ENCODE assay signal across 8 cellular contexts in genomic region chr7:100889761-100890639, GRCh38. TPM values are rescaled to one million over a fixed set of nuclear protein-coding genes. Genes with fewer than 3 reads are reported as not detected.
DNase-seq lines count a peak whose midpoint lies in the region; ATAC-seq, FAIRE-seq and TF ChIP-seq lines count a peak whose summit lies in the region.

No MANE protein-coding gene starts in this region.

- H3K27me3 Mint-ChIP-seq in activated T-cell treated with anti-CD3 and anti-CD28 coated beads, Interleukin-2, amount 50 U/mL, for 24 hours, result peaks cover 36% of the 10 kb centered on the region

- peaks cover 42% of the 10 kb centered on the region for H3K36me3 Mint-ChIP-seq in activated T-cell treated with anti-CD3 and anti-CD28 coated beads, Interleukin-2, amount 50 U/mL, for 24 hours (ENCODE audit: low read depth)

- POLR2A ChIA-PET in PC-9 (lab: Charles Lee; ENCODE audit: unreplicated experiment), result interaction anchor here (0.5 to 1.2 kb wide), 14 partner anchors 15 to 1013 kb away, joined by 3 to 24 read pairs (median 6); partner anchors contain the start of genes MOSPD3, POP7, SLC12A9 and SRRT

- no peaks in the 10 kb centered on the region for H3K9me3 Mint-ChIP-seq in activated T-cell treated with anti-CD3 and anti-CD28 coated beads, Interleukin-2, amount 50 U/mL, for 24 hours

- ATAC-seq in GM21528 (IDR thresholded peaks at IDR 0.05; ENCODE audit: low FRiP score, unreplicated experiment) (peak; percentile 52), esophagus mucosa (peak; percentile 85)

- H4K20me1 ChIP-seq in PC-9 (ENCODE audit: insufficient read depth), result peaks cover 4% of the 10 kb centered on the region; the same call in 1 of the 2 replicates

- H3K27ac ChIP-seq in PC-9 (peak overlapping the region; percentile 90), muscle layer of duodenum (ENCODE audit: low read length) (peak overlapping the region; percentile 64)

- peaks cover 47% of the 10 kb centered on the region for H3K4me1 Mint-ChIP-seq in activated T-cell treated with anti-CD3 and anti-CD28 coated beads, Interleukin-2, amount 50 U/mL, for 24 hours (ENCODE audit: low read depth)

- H3K9me3 ChIP-seq in PC-9 (ENCODE audit: insufficient read depth, low read depth), result no peaks in the 10 kb centered on the region
- no peaks in the 10 kb centered on the region for H3K9me3 ChIP-seq in muscle layer of duodenum (ENCODE audit: control insufficient read depth in 1 of 2, low read length in 2 of 2)

- FAIRE-seq in D721Med (lab: Jason Lieb, UNC), result no peak

- peaks cover 26% of the 10 kb centered on the region for H3K4me1 ChIP-seq in PC-9 (replicated peaks; ENCODE audit: insufficient read depth)
- peaks cover 23 to 36% of the 10 kb centered on the region in 2 donors for H3K4me1 ChIP-seq in muscle layer of duodenum (ENCODE audit: control insufficient read depth in 1 of 2, insufficient read depth in 2 of 2, low read length in 2 of 2)

- H3K79me2 ChIP-seq in PC-9 (ENCODE audit: low read depth), result peaks cover 25% of the 10 kb centered on the region

- H2AFZ ChIP-seq in PC-9, result peak overlapping the region; percentile 93

- CTCF ChIA-PET in PC-9 (lab: Charles Lee), result interaction anchor here (0.5 to 1.1 kb wide), 6 partner anchors 14 to 432 kb away, joined by 4 to 9 read pairs (median 4); partner anchors contain the start of gene SLC12A9

- H3K4me2 ChIP-seq in PC-9, result peak overlapping the region; percentile 98

- in situ Hi-C loops in KBM-7 (cut with MboI; ENCODE audit: low pct_unique_long_range_greater_than_20kb, low sequenced_read_pairs), result no loop called here

- 0 out of 2 replicates have a peak, but pooled peaks cover under 1% of the 10 kb centered on the region for H3K27me3 ChIP-seq in PC-9 (ENCODE audit: insufficient read depth, low read depth)
- no peaks in the 10 kb centered on the region for H3K27me3 ChIP-seq in muscle layer of duodenum (ENCODE audit: low read depth, low read length)

- peaks cover 48% of the 10 kb centered on the region for H3F3A ChIP-seq in PC-9 (ENCODE audit: insufficient read depth, low read depth)

- H3K4me3 ChIP-seq in PC-9, result peak overlapping the region; percentile 77
- H3K4me3 ChIP-seq in muscle layer of duodenum (ENCODE audit: low read depth in 1 of 2, low read length in 2 of 2), result peak overlapping the region; percentile 63 to 77

- BruUV-seq in PC-9 (replicated peaks; lab: Mats Ljungman, UMichigan), result no TSS peak

- H3K36me3 ChIP-seq in PC-9 (ENCODE audit: low read depth) (peaks cover 11% of the 10 kb centered on the region), muscle layer of duodenum (ENCODE audit: control insufficient read depth in 1 of 2, insufficient read depth in 2 of 2, low read length in 2 of 2) (peaks cover 23 to 34% of the 10 kb centered on the region in 2 donors)

- no peaks in the 10 kb centered on the region for H3K9me2 ChIP-seq in PC-9 (ENCODE audit: insufficient read depth)

- no peak for TF ChIP-seq CTCF in D721Med (IDR thresholded peaks at IDR 0.05; ENCODE audit: insufficient read depth, missing control alignments)
- TF ChIP-seq CTCF in PC-9 (conservative IDR thresholded peaks at IDR 0.05), result no peak

- DNase-seq in D721Med (ENCODE audit: insufficient read length, low spot score) (peak; percentile 100), KBM-7 (peak; percentile 85), PC-9 (peak; percentile 77 to 96)
- DNase-seq in activated T-cell treated with anti-CD3 and anti-CD28 coated beads, Interleukin-2, amount 50 U/mL, for 24 hours, result peak; percentile 94
- DNase-seq in stimulated activated CD8-positive, alpha-beta memory T cell treated with anti-CD3 and anti-CD28 coated beads, Interleukin-7, amount 100 ng/mL, for 1 hour (ENCODE audit: low read depth in 2 of 2), result peak; percentile 72 to 84

- peak overlapping the region; percentile 72 for H3K27ac Mint-ChIP-seq in activated T-cell treated with anti-CD3 and anti-CD28 coated beads, Interleukin-2, amount 50 U/mL, for 24 hours

- intact Hi-C loops in PC-9 (cut with micrococcal nuclease; ENCODE audit: unreplicated experiment), result loop anchor here (1.0 to 10.0 kb wide), 7 partner anchors 23 to 645 kb away; partner anchors contain the start of genes EPHB4, GNB2 and TRIP6

- H3K4me3 Mint-ChIP-seq in activated T-cell treated with anti-CD3 and anti-CD28 coated beads, Interleukin-2, amount 50 U/mL, for 24 hours, result peak overlapping the region; percentile 83

RNA-seq across cellular contexts. Expression of gene UFSP1, which starts 0.5 kb away (rescaled TPM):
- 2.7 and 2.8 TPM in 2 replicates for total RNA-seq in PC-9 (2021)
- total RNA-seq in esophagus mucosa, result 2.1 TPM

RNA-seq across cellular contexts. Expression of gene ACHE, which starts 5.7 kb away (rescaled TPM):
- 0.28 and 0.35 TPM in 2 replicates for total RNA-seq in PC-9 (2021)
- 0.44 TPM for total RNA-seq in esophagus mucosa

RNA-seq across cellular contexts. Expression of gene SRRT, which starts 15.1 kb away (rescaled TPM):
- total RNA-seq in PC-9 (2021) (116 and 144 TPM in 2 replicates), esophagus mucosa (63.5 TPM)

RNA-seq across cellular contexts. Expression of gene TRIP6, which starts 22.8 kb away (rescaled TPM):
- 89.3 and 91.4 TPM in 2 replicates for total RNA-seq in PC-9 (2021)
- total RNA-seq in esophagus mucosa, result 61.1 TPM

RNA-seq across cellular contexts. Expression of gene SLC12A9, which starts 37.5 kb away (rescaled TPM):
- total RNA-seq in PC-9 (2021), result 34.7 and 36.7 TPM in 2 replicates
- 13.5 TPM for total RNA-seq in esophagus mucosa

Comparison
In these comparisons a context has a peak if more than half of its experiments do, and no peak if none do; other contexts are left out.
1. Peak in every context shown above with its lines: DNase-seq, ATAC-seq, H3K4me3 ChIP-seq and H3K27ac ChIP-seq.